ENCODE assay signal across 1 cellular context in genomic region chr9:100671811-100672305, GRCh38.
TF ChIP-seq lines count a peak whose summit lies in the region.

No MANE protein-coding gene starts in this region.

TF ChIP-seq in WTC11, 78 proteins besides CTCF, POLR2A, EP300 and RAD21:
- TF ChIP-seq IRF2 (CRISPR knock-in tag; IDR thresholded peaks at IDR 0.05; ENCODE audit: borderline replicate concordance, low read depth) (no peak), CBFB (CRISPR knock-in tag; IDR thresholded peaks at IDR 0.05; ENCODE audit: low read depth) (no peak), TCF7 (CRISPR knock-in tag; IDR thresholded peaks at IDR 0.05; ENCODE audit: low read depth) (no peak)
